Comparison of ENCODE assay signal across 1 cellular context in genomic region chr6:156779206-156780116, GRCh38.
TF ChIP-seq lines count a peak whose summit lies in the region.

No MANE protein-coding gene starts in this region.

TF ChIP-seq in K562, 482 proteins besides CTCF, POLR2A, EP300 and RAD21 (continued from another document and continues in another):
- TF ChIP-seq MGA (IDR thresholded peaks at IDR 0.05) (peak; percentile 86), KDM4B (IDR thresholded peaks at IDR 0.05; ENCODE audit: borderline replicate concordance in 2 of 2, low read depth in 1 of 2) (0 out of 4 replicates have a peak, but pooled peaks of 1 of the 2 experiments have one; percentile 10), POU5F1 (IDR thresholded peaks at IDR 0.05; ENCODE audit: borderline replicate concordance, low read depth, low read length, partially characterized antibody) (no peak), CTBP1 (IDR thresholded peaks at IDR 0.05; ENCODE audit: borderline replicate concordance) (peak; percentile 65), TCFL5 (CRISPR knock-in tag; conservative IDR thresholded peaks at IDR 0.05) (no peak), RBBP5 (IDR thresholded peaks at IDR 0.05; ENCODE audit: borderline replicate concordance, insufficient read depth, low read length, poor library complexity, severe bottlenecking) (peak; percentile 85), RBFOX2 (IDR thresholded peaks at IDR 0.05; ENCODE audit: low read depth, low read length) (peak; percentile 68), CBX5 (IDR thresholded peaks at IDR 0.05; ENCODE audit: borderline replicate concordance, low read depth) (no peak), MAX (CRISPR knock-in tag; IDR thresholded peaks at IDR 0.05) (0 out of 2 replicates have a peak, but pooled peaks have one; percentile 25), RCOR1 (IDR thresholded peaks at IDR 0.05; ENCODE audit: borderline replicate concordance in 1 of 2, low read depth in 2 of 2, low read length in 2 of 2) (0 out of 4 replicates have a peak, but pooled peaks of 1 of the 2 experiments have one; percentile 7), ELF1 (tag; IDR thresholded peaks at IDR 0.05) (no peak), SAP30 (IDR thresholded peaks at IDR 0.05; ENCODE audit: borderline replicate concordance, insufficient read depth, low read depth, low read length, poor library complexity, severe bottlenecking) (peak; percentile 9), ZFX (CRISPR knock-in tag; IDR thresholded peaks at IDR 0.05) (peak; percentile 83), TBP (optimal IDR thresholded peaks at IDR 0.05; ENCODE audit: low read depth, low read length) (peak; percentile 54), TEAD1 (CRISPR knock-in tag; IDR thresholded peaks at IDR 0.05) (0 out of 4 replicates have a peak, but pooled peaks of 1 of the 2 experiments have one; percentile 37), HNRNPL (IDR thresholded peaks at IDR 0.05; ENCODE audit: low read depth, low read length) (peak; percentile 89), PHF8 (IDR thresholded peaks at IDR 0.05; ENCODE audit: borderline replicate concordance, low read length) (peak; percentile 49; the same call in 1 of the 2 replicates), ZBTB11 (CRISPR knock-in tag; IDR thresholded peaks at IDR 0.05) (peak in 1 of 3 experiments; percentile 49; a peak in 2 of 6 replicates), ZNF740 (CRISPR knock-in tag; IDR thresholded peaks at IDR 0.05) (peak; percentile 56; the same call in 1 of the 2 replicates), ZNF740 (tag; IDR thresholded peaks at IDR 0.05) (peak in 1 of 2 experiments; percentile 88; a peak in 2 of 4 replicates), ZNF511 (CRISPR knock-in tag; IDR thresholded peaks at IDR 0.05) (peak; percentile 59; the same call in 1 of the 2 replicates), SIN3A (IDR thresholded peaks at IDR 0.05; ENCODE audit: borderline replicate concordance in 2 of 2, control insufficient read depth in 1 of 2, low read depth in 2 of 2, low read length in 2 of 2) (peak; percentile 31 to 49; a peak in 1 of 4 replicates), PHTF2 (CRISPR knock-in tag; IDR thresholded peaks at IDR 0.05) (no peak), CCNT2 (IDR thresholded peaks at IDR 0.05; ENCODE audit: borderline replicate concordance, extremely low read depth, insufficient read length, low read depth, low read length) (peak; percentile 56), ZNF592 (IDR thresholded peaks at IDR 0.05) (peak; percentile 35; the same call in 1 of the 2 replicates)
